ENCODE assay signal across 16 cellular contexts in the genomic region with DNA sequence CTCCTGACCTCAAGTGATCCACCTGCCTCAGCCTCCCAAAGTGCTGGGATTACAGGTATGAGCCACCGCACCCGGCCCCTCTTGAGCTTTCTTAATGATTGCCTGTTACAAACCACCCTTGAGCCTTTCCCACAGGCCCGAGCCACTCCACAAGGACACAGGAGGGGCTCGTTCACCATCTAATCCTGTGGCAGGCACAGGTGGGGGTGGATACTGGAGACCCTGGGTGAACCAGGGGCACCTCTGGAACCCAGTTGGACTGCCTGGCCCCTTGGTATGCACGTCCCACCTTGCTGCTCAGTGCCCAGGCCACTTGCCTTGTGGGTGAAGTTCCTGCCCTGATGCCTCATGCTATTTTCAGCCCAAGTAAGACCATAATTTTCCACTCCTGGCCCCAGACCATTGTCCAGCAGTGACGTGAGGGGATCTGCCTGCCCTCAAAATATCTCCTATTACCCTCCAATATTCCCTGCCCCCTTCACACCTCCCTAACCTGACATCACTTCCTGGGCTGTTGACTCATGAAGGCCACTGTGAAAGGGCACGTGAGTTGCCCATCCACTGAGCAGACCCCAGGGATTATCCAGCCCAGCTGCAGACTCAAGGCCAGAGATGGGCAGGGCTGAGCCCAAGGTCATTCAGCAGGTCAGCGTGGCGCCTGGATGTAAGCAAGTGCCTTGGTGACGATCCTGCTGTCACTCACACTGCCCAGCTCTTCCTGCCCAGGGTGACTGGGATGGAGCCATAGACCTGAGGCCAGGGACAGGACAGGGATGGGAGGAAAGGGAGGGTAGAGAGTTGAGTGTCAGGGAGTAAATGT. TPM values are rescaled to one million over a fixed set of nuclear protein-coding genes. Genes with fewer than 3 reads are reported as not detected.
DNase-seq lines count a peak whose midpoint lies in the region; ATAC-seq and TF ChIP-seq lines count a peak whose summit lies in the region.
"Had no signal": no experiment of that assay in that cellular context is flagged by ENCODE, and none has a peak within 500 bp of the region (broad histone marks: within the 10 kb centered on the region; RNA-seq: fewer than 3 reads in every experiment).

No MANE protein-coding gene starts in this region.

- peaks cover 33 to 92% (median 80%) of the 10 kb centered on the region in 9 donors for H3K4me1 ChIP-seq in heart right ventricle
- H3K4me1 ChIP-seq: colonic mucosa had no signal

- TF ChIP-seq CTCF in brain microvascular endothelial cell (IDR thresholded peaks at IDR 0.05; ENCODE audit: low read depth, low read length, missing control alignments) (no peak), heart right ventricle (IDR thresholded peaks at IDR 0.05) (no peak)

- ATAC-seq in heart right ventricle (peak in 6 of 8 donors; percentile 21 to 63 (median 47)), HG02973 (IDR thresholded peaks at IDR 0.05; ENCODE audit: unreplicated experiment) (no peak), GM21717 (IDR thresholded peaks at IDR 0.05; ENCODE audit: unreplicated experiment) (no peak)
- ATAC-seq: naive thymus-derived CD8-positive, alpha-beta T cell had no signal

- H3K4me3 ChIP-seq in brain microvascular endothelial cell (ENCODE audit: low read depth, low read length), result no peak overlapping the region
- H3K4me3 ChIP-seq in heart right ventricle, result no peak overlapping the region
- no peak overlapping the region for H3K4me3 ChIP-seq in skeletal muscle cell (ENCODE audit: low read depth, low read length)
- H3K4me3 ChIP-seq: colonic mucosa had no signal

- in situ Hi-C loops in brain microvascular endothelial cell (cut with HindIII; ENCODE audit: low pct_ligation_motif_present, low sequenced_read_pairs), result no loop called here

- H3K36me3 ChIP-seq in brain microvascular endothelial cell (replicated peaks) (no peaks in the 10 kb centered on the region), heart right ventricle (peaks cover 0 to 15% (median 0%) of the 10 kb centered on the region in 9 donors)
- H3K36me3 ChIP-seq: colonic mucosa had no signal

- H3K9me3 ChIP-seq in heart right ventricle, result no peaks in the 10 kb centered on the region
- H3K9me3 ChIP-seq: colonic mucosa, SK-N-SH had no signal

- DNase-seq in HK-2 (ENCODE audit: unreplicated experiment) (peak; percentile 36), brain microvascular endothelial cell (peak; percentile 30), heart right ventricle (peak in 1 of 2 donors; percentile 69), skeletal muscle cell (ENCODE audit: low read depth) (peak; percentile 32), cortex of kidney (lab: John Stamatoyannopoulos, UW) (no peak), NCI-H2196 (lab: John Stamatoyannopoulos, UW; ENCODE audit: unreplicated experiment) (no peak)
- DNase-seq: naive thymus-derived CD8-positive, alpha-beta T cell had no signal

- intact Hi-C loops in heart right ventricle (cut with DNase I), result loop anchor here in 5 of 10 donors (1.0 to 10.0 kb wide), 7 partner anchors 19 to 515 kb away; a partner anchor contains a TSS

- WGBS in heart right ventricle, 2 donors, result 63 to 66% methylated on average over 10 of the region's 10 CpGs

- H3K27ac ChIP-seq in brain microvascular endothelial cell, result no peak overlapping the region
- H3K27ac ChIP-seq in heart right ventricle, result peak overlapping the region; percentile 18 to 90 (median 78)
- H3K27ac ChIP-seq: colonic mucosa, KMS-11, VCaP had no signal

- H3K27me3 ChIP-seq in brain microvascular endothelial cell (replicated peaks), result no peaks in the 10 kb centered on the region
- no peaks in the 10 kb centered on the region for H3K27me3 ChIP-seq in heart right ventricle
- H3K27me3 ChIP-seq: colonic mucosa had no signal

RNA-seq across cellular contexts. Expression of a gene that starts 19.6 kb away (rescaled TPM):
- total RNA-seq in heart right ventricle, result 10 to 100 TPM in 8 of 10 donors, 1 to 10 TPM in 2; 9.5 to 37.5 (median 12.7) TPM
- polyA plus RNA-seq in heart right ventricle, result 1 to 10 TPM; 7.1 to 8.2 TPM
- total RNA-seq: activated CD8-positive, alpha-beta memory T cell treated with anti-CD3 and anti-CD28 coated beads, Interleukin-2, amount 10 ng/mL, durations not matched to agents 7 days and 5 days; CD4-positive, CD25-positive, alpha-beta regulatory T cell; frontal cortex; naive thymus-derived CD8-positive, alpha-beta T cell had no signal
- polyA plus RNA-seq: CD4-positive, CD25-positive, alpha-beta regulatory T cell; naive thymus-derived CD8-positive, alpha-beta T cell had no signal

RNA-seq across cellular contexts. Expression of a gene that starts 34.5 kb away (rescaled TPM):
- total RNA-seq in heart right ventricle, result 10 to 100 TPM in 1 of 10 donors, 1 to 10 TPM in 7, under 1 TPM in 2; 0.83 to 13.0 (median 1.8) TPM
- 1 to 10 TPM; 1.2 to 2.4 TPM for polyA plus RNA-seq in heart right ventricle
- total RNA-seq: activated CD8-positive, alpha-beta memory T cell treated with anti-CD3 and anti-CD28 coated beads, Interleukin-2, amount 10 ng/mL, durations not matched to agents 7 days and 5 days; CD4-positive, CD25-positive, alpha-beta regulatory T cell had no signal
- polyA plus RNA-seq: CD4-positive, CD25-positive, alpha-beta regulatory T cell; naive thymus-derived CD8-positive, alpha-beta T cell had no signal

Comparison
In these comparisons a context has a peak if more than half of its experiments do, and no peak if none do; other contexts are left out.
1. DNase-seq: peak in HK-2 (single experiment), brain microvascular endothelial cell (single experiment) and skeletal muscle cell (single experiment); none in cortex of kidney (single experiment) and NCI-H2196 (single experiment).
2. ATAC-seq: peak in heart right ventricle (6 of 8); none in HG02973 (single experiment) and GM21717 (single experiment).